Comparison of ENCODE assay signal across 15 cellular contexts in the genomic region with DNA sequence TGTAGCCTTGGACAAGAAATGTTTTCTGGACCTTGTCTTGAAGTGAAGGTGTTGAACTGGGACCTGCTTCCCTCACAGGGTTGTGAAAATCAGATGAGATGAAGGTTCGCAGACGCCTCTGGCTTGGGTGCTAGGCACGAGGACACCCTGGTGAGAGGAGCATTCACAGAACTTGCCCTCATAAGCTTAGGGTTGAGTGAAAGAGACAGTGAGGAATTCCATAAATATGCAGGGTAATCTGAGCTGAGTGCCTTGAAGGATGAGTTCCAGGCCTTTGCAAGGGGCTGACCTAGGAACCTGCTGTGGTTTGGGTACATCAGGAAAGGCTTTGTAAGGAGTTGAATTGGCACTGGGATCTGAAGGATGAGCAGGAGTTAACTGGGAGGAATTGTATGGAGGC.
DNase-seq lines count a peak whose midpoint lies in the region; ATAC-seq and TF ChIP-seq lines count a peak whose summit lies in the region.
"Had no signal": no experiment of that assay in that cellular context is flagged by ENCODE, and none has a peak within 500 bp of the region (broad histone marks: within the 10 kb centered on the region; RNA-seq: fewer than 3 reads in every experiment).

No MANE protein-coding gene starts in this region.

- H3K79me1 ChIP-seq in neuronal stem cell (ENCODE audit: low read depth, low read length): no peaks in the 10 kb centered on the region

- H3K4me1 ChIP-seq in neuronal stem cell (ENCODE audit: control insufficient read depth in 2 of 2, insufficient read depth in 1 of 2, low read depth in 1 of 2, low read length in 2 of 2) (peaks cover 13 to 28% of the 10 kb centered on the region in 2 donors), transverse colon (peaks cover 0 to 14% (median 5%) of the 10 kb centered on the region in 4 donors)
- H3K4me1 ChIP-seq: BLaER1 treated with 17β-estradiol and CSF1 and Interleukin-3, amounts not matched to agents 10 nM and 100 nM; prostate gland had no signal

- H4K8ac ChIP-seq in neuronal stem cell (ENCODE audit: low read depth, low read length): no peak overlapping the region

- H3K9me3 ChIP-seq in MG63 (no peaks in the 10 kb centered on the region), neuronal stem cell (replicated peaks in 1 of 2; ENCODE audit: control insufficient read depth in 2 of 2, insufficient read depth in 1 of 2, low read depth in 1 of 2, low read length in 2 of 2) (no peaks in the 10 kb centered on the region), transverse colon (no peaks in the 10 kb centered on the region)
- H3K9me3 ChIP-seq: BLaER1 treated with 17β-estradiol and CSF1 and Interleukin-3, amounts not matched to agents 10 nM and 100 nM; prostate gland had no signal

- no CpG with 5 or more reads among the region's 3 CpGs for WGBS in neuronal stem cell (ENCODE audit: extremely low coverage in 2 of 2, insufficient read length in 2 of 2, insufficient replicate concordance in 1 of 2), 2 donors
- 92 to 93% methylated on average over 2 to 3 of the region's 3 CpGs for WGBS in transverse colon (ENCODE audit: low coverage in 1 of 2), 2 donors

- no peak overlapping the region for H3K9ac ChIP-seq in neuronal stem cell (ENCODE audit: low read depth, low read length, poor library complexity)
- H3K9ac ChIP-seq: BLaER1 treated with 17β-estradiol and CSF1 and Interleukin-3, amounts not matched to agents 10 nM and 100 nM had no signal

- H2BK120ac ChIP-seq in neuronal stem cell (ENCODE audit: low read depth, low read length): no peak overlapping the region

- H3K27me3 ChIP-seq in MG63: no peaks in the 10 kb centered on the region
- H3K27me3 ChIP-seq in neuronal stem cell (ENCODE audit: control insufficient read depth in 3 of 3, insufficient read depth in 3 of 3, low read depth in 1 of 3, low read length in 3 of 3): no peaks in the 10 kb centered on the region
- H3K27me3 ChIP-seq in transverse colon: no peaks in the 10 kb centered on the region
- H3K27me3 ChIP-seq: BLaER1 treated with 17β-estradiol and CSF1 and Interleukin-3, amounts not matched to agents 10 nM and 100 nM had no signal

- DNase-seq in EH (ENCODE audit: low read depth) (peak; percentile 89), MG63 (peak; percentile 73), coronary artery (ENCODE audit: low spot score) (no peak), neuronal stem cell (ENCODE audit: low spot score) (no peak), progenitor cell of endocrine pancreas (ENCODE audit: low spot score, unreplicated experiment) (no peak), transverse colon (no peak)
- DNase-seq: activated T-cell treated with anti-CD3 and anti-CD28 coated beads for 4 hours; stimulated activated CD4-positive, alpha-beta T cell treated with anti-CD3 and anti-CD28 coated beads, Interleukin-2, amount 100 ng/mL, for 48 hours; stimulated activated naive CD4-positive, alpha-beta T cell treated with Interleukin-2 at 50 U/mL for 16 hours; WERI-Rb-1 had no signal

- no peaks in the 10 kb centered on the region for H3K27me3 Mint-ChIP-seq in progenitor cell of endocrine pancreas
- H3K27me3 Mint-ChIP-seq: memory B cell had no signal

- H3K36me3 ChIP-seq in MG63 (no peaks in the 10 kb centered on the region), neuronal stem cell (replicated peaks in 1 of 2; ENCODE audit: control insufficient read depth in 2 of 2, insufficient read depth in 2 of 2, low read length in 2 of 2) (no peaks in the 10 kb centered on the region), transverse colon (no peaks in the 10 kb centered on the region)
- H3K36me3 ChIP-seq: prostate gland, WERI-Rb-1 had no signal

- H2BK15ac ChIP-seq in neuronal stem cell (ENCODE audit: low read length): no peak overlapping the region

- no peak overlapping the region for H3K14ac ChIP-seq in neuronal stem cell (ENCODE audit: low read length)

- H3K18ac ChIP-seq in neuronal stem cell (ENCODE audit: low read length): peak overlapping the region; percentile 53

- H2BK12ac ChIP-seq in neuronal stem cell (ENCODE audit: low read length): no peak overlapping the region

- intact Hi-C loops in transverse colon (cut with DNase I; ENCODE audit: low total_unique reads): no loop called here

- in situ Hi-C loops in transverse colon (cut with MboI; ENCODE audit: low pct_ligation_motif_present in 1 of 4, low pct_unique_long_range_greater_than_20kb in 1 of 4, low sequenced_read_pairs in 3 of 4): no loop called here

- TF ChIP-seq CTCF in coronary artery (IDR thresholded peaks at IDR 0.05): no peak
- TF ChIP-seq CTCF in progenitor cell of endocrine pancreas (IDR thresholded peaks at IDR 0.05; ENCODE audit: unreplicated experiment): no peak
- TF ChIP-seq CTCF in transverse colon (IDR thresholded peaks at IDR 0.05): no peak

- no peak overlapping the region for H3K4me3 ChIP-seq in MG63
- no peak overlapping the region for H3K4me3 ChIP-seq in coronary artery
- no peak overlapping the region for H3K4me3 ChIP-seq in neuronal stem cell (ENCODE audit: low read length in 2 of 2)
- no peak overlapping the region for H3K4me3 ChIP-seq in transverse colon
- H3K4me3 ChIP-seq: BLaER1 treated with 17β-estradiol and CSF1 and Interleukin-3, amounts not matched to agents 10 nM and 100 nM; prostate gland had no signal

- no peak overlapping the region for H2BK5ac ChIP-seq in neuronal stem cell (ENCODE audit: low read length)

- H3K23ac ChIP-seq in neuronal stem cell (ENCODE audit: low read depth, low read length, poor library complexity): no peak overlapping the region

- H3K9me3 Mint-ChIP-seq in progenitor cell of endocrine pancreas (ENCODE audit: low read depth): no peaks in the 10 kb centered on the region
- H3K9me3 Mint-ChIP-seq: memory B cell had no signal

- ATAC-seq in HG03439 (IDR thresholded peaks at IDR 0.05; ENCODE audit: unreplicated experiment): no peak
- ATAC-seq in HG02970 (IDR thresholded peaks at IDR 0.05; ENCODE audit: low FRiP score, unreplicated experiment): no peak

- no peak overlapping the region for H3K4ac ChIP-seq in neuronal stem cell (ENCODE audit: low read length)

- H4K91ac ChIP-seq in neuronal stem cell (ENCODE audit: low read depth, low read length, poor library complexity): no peak overlapping the region

- H3K4me3 Mint-ChIP-seq in progenitor cell of endocrine pancreas (ENCODE audit: low read depth): no peak overlapping the region
- H3K4me3 Mint-ChIP-seq: memory B cell had no signal

- H3K4me2 ChIP-seq in neuronal stem cell (ENCODE audit: insufficient read depth, low read length, poor library complexity, severe bottlenecking): no peak overlapping the region
- H3K4me2 ChIP-seq: BLaER1 treated with 17β-estradiol and CSF1 and Interleukin-3, amounts not matched to agents 10 nM and 100 nM had no signal

- TF ChIP-seq EP300 in transverse colon (IDR thresholded peaks at IDR 0.05; ENCODE audit: low read depth): no peak

- no peak overlapping the region for H2AK5ac ChIP-seq in neuronal stem cell (ENCODE audit: low read depth, low read length)

- no peak overlapping the region for H2AFZ ChIP-seq in neuronal stem cell (ENCODE audit: low read length)

- no peaks in the 10 kb centered on the region for H3K36me3 Mint-ChIP-seq in progenitor cell of endocrine pancreas (ENCODE audit: insufficient read depth)

- no peak overlapping the region for H3K27ac Mint-ChIP-seq in progenitor cell of endocrine pancreas
- H3K27ac Mint-ChIP-seq: memory B cell had no signal

- TF ChIP-seq POLR2A in transverse colon (IDR thresholded peaks at IDR 0.05): no peak

- H3K4me1 Mint-ChIP-seq in progenitor cell of endocrine pancreas (ENCODE audit: low read depth): peaks cover 7% of the 10 kb centered on the region

- peak overlapping the region; percentile 69 to 84 for H3K27ac ChIP-seq in coronary artery
- H3K27ac ChIP-seq in neuronal stem cell (replicated peaks; ENCODE audit: low read length): no peak overlapping the region
- no peak overlapping the region for H3K27ac ChIP-seq in transverse colon
- H3K27ac ChIP-seq: BLaER1 treated with 17β-estradiol and CSF1 and Interleukin-3, amounts not matched to agents 10 nM and 100 nM; prostate gland; WERI-Rb-1 had no signal

Comparison
In these comparisons a context has a peak if more than half of its experiments do, and no peak if none do; other contexts are left out.
1. DNase-seq: peak in EH (single experiment) and MG63 (single experiment); none in coronary artery (single experiment), neuronal stem cell (single experiment), progenitor cell of endocrine pancreas (single experiment) and transverse colon (single experiment).
2. H3K27ac ChIP-seq: peak in coronary artery (2 of 2); none in neuronal stem cell (single experiment) and transverse colon (0 of 4).